Comparison of ENCODE assay signal across 27 cellular contexts in the genomic region with DNA sequence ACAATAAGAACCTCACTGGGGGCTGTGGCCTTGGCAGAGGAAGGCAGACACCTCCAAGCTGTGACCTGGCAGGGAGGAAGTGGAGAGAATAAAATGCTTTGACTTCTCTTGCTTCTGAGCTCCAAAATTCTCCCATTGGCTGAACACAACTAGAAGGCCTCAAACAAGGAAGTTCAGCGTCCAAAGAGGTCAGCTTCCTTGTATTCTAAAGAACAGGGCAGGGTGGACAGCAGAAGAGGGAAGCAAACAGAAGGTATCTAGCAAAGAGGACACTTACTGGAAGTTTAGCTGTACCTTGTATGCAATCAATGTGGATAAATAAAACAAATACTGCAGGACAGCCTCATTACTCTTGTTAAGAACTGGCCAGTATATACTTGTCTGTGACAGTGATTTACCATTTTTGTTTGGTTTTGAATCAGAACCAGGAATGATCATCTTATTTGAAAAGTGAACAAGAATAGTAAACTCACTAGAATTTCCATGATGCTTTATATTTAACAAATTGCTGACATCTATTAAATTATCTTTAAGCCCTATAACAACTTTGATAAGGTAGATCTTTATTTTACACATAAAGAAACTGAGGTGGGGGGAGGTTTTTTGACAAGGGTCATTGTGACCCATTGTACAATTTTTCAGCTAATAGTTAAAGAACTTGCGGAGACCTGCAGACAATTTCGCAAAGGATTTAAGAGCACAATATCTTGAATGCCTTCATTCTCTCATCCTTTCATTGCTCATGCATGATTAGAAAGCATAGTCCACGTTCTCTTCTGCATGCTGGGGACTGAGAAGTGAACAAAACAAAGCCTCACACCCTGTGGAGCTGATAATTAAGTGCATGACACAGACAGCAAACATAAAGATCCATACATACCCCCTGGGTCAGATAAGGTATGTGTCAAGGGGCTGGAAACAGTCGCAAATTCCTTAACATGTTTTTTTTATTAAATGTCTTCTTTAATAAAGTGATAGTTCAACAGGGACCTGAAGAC.
"Had no signal": no experiment of that assay in that cellular context is flagged by ENCODE, and none has a peak within 500 bp of the region (broad histone marks: within the 10 kb centered on the region; RNA-seq: fewer than 3 reads in every experiment).

No MANE protein-coding gene starts in this region.

- H3K27me3 Mint-ChIP-seq: activated B cell treated with CpG ODN at 0.5 μM for 24 hours; activated CD4-positive, alpha-beta T cell treated with anti-CD3 and anti-CD28 coated beads, Interleukin-2, amount 10 ng/mL, durations not matched to agents 24 days and 14 days; activated CD8-positive, alpha-beta memory T cell treated with anti-CD3 and anti-CD28 coated beads, Interleukin-2, amount 10 ng/mL, durations not matched to agents 7 days and 5 days; activated naive CD4-positive, alpha-beta T cell treated with anti-CD3 and anti-CD28 coated beads, Interleukin-2, amount 50 U/mL, for 24 hours; activated T-cell treated with anti-CD3 and anti-CD28 coated beads, Interleukin-2, amount 50 U/mL, for 24 hours; central memory CD8-positive, alpha-beta T cell; T-cell had no signal

- H3K27ac ChIP-seq: ascending aorta, body of pancreas, PC-9, SK-N-MC had no signal

- H3K4me1 ChIP-seq: ascending aorta had no signal

- H3K4me3 Mint-ChIP-seq: activated B cell treated with CpG ODN at 0.5 μM for 24 hours; activated CD4-positive, alpha-beta T cell treated with anti-CD3 and anti-CD28 coated beads, Interleukin-2, amount 10 ng/mL, durations not matched to agents 24 days and 14 days; activated CD8-positive, alpha-beta memory T cell treated with anti-CD3 and anti-CD28 coated beads, Interleukin-2, amount 10 ng/mL, durations not matched to agents 7 days and 5 days; activated naive CD4-positive, alpha-beta T cell treated with anti-CD3 and anti-CD28 coated beads, Interleukin-2, amount 50 U/mL, for 24 hours; activated T-cell treated with anti-CD3 and anti-CD28 coated beads, Interleukin-2, amount 50 U/mL, for 24 hours; activated T-helper 1 cell treated with anti-CD3 and anti-CD28 coated beads, Interleukin-12 subunit alpha, Interleukin-12 subunit beta, Interleukin-2, Interleukin-4 antibody, amounts not matched to agents 30 ng/mL and 10 ng/mL and 1 ng/mL, durations not matched to agents 14 hours and 24 hours and 36 hours; central memory CD8-positive, alpha-beta T cell; T-cell had no signal

- H3K9me3 Mint-ChIP-seq: central memory CD8-positive, alpha-beta T cell had no signal

- ATAC-seq: activated CD8-positive, alpha-beta memory T cell treated with anti-CD3 and anti-CD28 coated beads, Interleukin-2, amount 10 ng/mL, durations not matched to agents 7 days and 5 days; body of pancreas; T-cell had no signal

- H3K4me3 ChIP-seq: ascending aorta, body of pancreas, PC-9, SK-N-MC had no signal

- H3K4me1 Mint-ChIP-seq: activated B cell treated with CpG ODN at 0.5 μM for 24 hours; activated CD4-positive, alpha-beta T cell treated with anti-CD3 and anti-CD28 coated beads, Interleukin-2, amount 10 ng/mL, durations not matched to agents 24 days and 14 days; activated CD8-positive, alpha-beta memory T cell treated with anti-CD3 and anti-CD28 coated beads, Interleukin-2, amount 10 ng/mL, durations not matched to agents 7 days and 5 days; activated naive CD4-positive, alpha-beta T cell treated with anti-CD3 and anti-CD28 coated beads, Interleukin-2, amount 50 U/mL, for 24 hours; central memory CD8-positive, alpha-beta T cell; T-cell had no signal

- H3K27ac Mint-ChIP-seq: activated B cell treated with CpG ODN at 0.5 μM for 24 hours; activated CD4-positive, alpha-beta T cell treated with anti-CD3 and anti-CD28 coated beads, Interleukin-2, amount 10 ng/mL, durations not matched to agents 24 days and 14 days; activated CD8-positive, alpha-beta memory T cell treated with anti-CD3 and anti-CD28 coated beads, Interleukin-2, amount 10 ng/mL, durations not matched to agents 7 days and 5 days; activated naive CD4-positive, alpha-beta T cell treated with anti-CD3 and anti-CD28 coated beads, Interleukin-2, amount 50 U/mL, for 24 hours; activated T-cell treated with anti-CD3 and anti-CD28 coated beads, Interleukin-2, amount 50 U/mL, for 24 hours; activated T-helper 1 cell treated with anti-CD3 and anti-CD28 coated beads, Interleukin-12 subunit alpha, Interleukin-12 subunit beta, Interleukin-2, Interleukin-4 antibody, amounts not matched to agents 30 ng/mL and 10 ng/mL and 1 ng/mL, durations not matched to agents 14 hours and 24 hours and 36 hours; T-cell had no signal

- H3K4me2 ChIP-seq: PC-9 had no signal

- FAIRE-seq: bronchial epithelial cell, TTC549 had no signal

- H3K36me3 ChIP-seq: ascending aorta had no signal

- H3K27me3 ChIP-seq: ascending aorta, body of pancreas had no signal

- H3K9me3 ChIP-seq: ascending aorta, body of pancreas had no signal

- H2AFZ ChIP-seq: PC-9 had no signal

- DNase-seq: activated B cell treated with CpG ODN at 0.5 μM for 24 hours; activated CD4-positive, alpha-beta T cell treated with anti-CD3 and anti-CD28 coated beads for 1 hour; activated CD4-positive, alpha-beta T cell treated with anti-CD3 and anti-CD28 coated beads, Interleukin-2, amount 10 ng/mL, durations not matched to agents 24 days and 14 days; activated CD4-positive, alpha-beta T cell treated with anti-CD3 and anti-CD28 coated beads, Interleukin-2, amount 50 U/mL, for 48 hours; activated CD8-positive, alpha-beta memory T cell treated with anti-CD3 and anti-CD28 coated beads, Interleukin-2, amount 10 ng/mL, durations not matched to agents 7 days and 5 days; activated effector memory CD4-positive, alpha-beta T cell treated with Interleukin-2 at 50 U/mL for 16 hours; activated naive CD4-positive, alpha-beta T cell; activated T-cell treated with anti-CD3 and anti-CD28 coated beads, Interleukin-2, amount 50 U/mL, for 24 hours; body of pancreas; NCI-H1048; NCI-H146; NCI-H187 treated with DMSO at 0.1 percent for 48 hours; NCI-H2081 treated with DMSO at 0.1 percent for 48 hours; NCI-H446; NCI-H524; PC-9; SIG-M5; T-cell; T-helper 2 cell; T1000 had no signal

- H3K36me3 Mint-ChIP-seq: activated CD8-positive, alpha-beta memory T cell treated with anti-CD3 and anti-CD28 coated beads, Interleukin-2, amount 10 ng/mL, durations not matched to agents 7 days and 5 days; activated naive CD4-positive, alpha-beta T cell treated with anti-CD3 and anti-CD28 coated beads, Interleukin-2, amount 50 U/mL, for 24 hours; T-cell had no signal
